ENCODE assay signal across 26 cellular contexts in the genomic region with DNA sequence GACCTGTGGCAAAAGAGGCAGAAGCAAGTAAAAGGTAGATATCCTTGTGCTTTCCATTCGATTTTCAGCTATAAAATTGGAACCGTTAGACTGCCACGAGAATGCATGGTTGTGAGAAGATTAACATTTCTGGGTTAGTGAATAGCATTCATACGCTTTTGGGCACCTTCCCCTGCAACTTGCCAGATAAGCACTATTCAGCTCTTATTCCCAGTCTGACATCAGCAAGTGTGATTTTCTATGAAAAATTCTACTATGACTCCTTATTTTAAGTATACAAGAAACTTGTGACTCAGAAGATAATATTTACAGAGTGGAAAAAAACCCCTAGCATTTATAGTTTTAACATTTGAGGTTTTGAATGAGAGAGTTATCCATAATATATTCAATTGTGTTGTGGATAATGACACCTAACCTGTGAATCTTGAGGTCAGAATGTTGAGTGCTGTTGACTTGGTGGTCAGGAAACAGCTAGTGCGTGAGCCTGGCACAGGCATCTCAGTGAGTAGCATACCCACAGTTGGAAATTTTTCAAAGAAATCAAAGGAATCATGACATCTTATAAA. TPM values are rescaled to one million over a fixed set of nuclear protein-coding genes. Genes with fewer than 3 reads are reported as not detected.
DNase-seq lines count a peak whose midpoint lies in the region; ATAC-seq and TF ChIP-seq lines count a peak whose summit lies in the region.
"Had no signal": no experiment of that assay in that cellular context is flagged by ENCODE, and none has a peak within 500 bp of the region (broad histone marks: within the 10 kb centered on the region; RNA-seq: fewer than 3 reads in every experiment).

No MANE protein-coding gene starts in this region.

- H3K27ac ChIP-seq in PC-3 (ENCODE audit: low read length) (peak overlapping the region; percentile 51), hepatocyte (no peak overlapping the region)
- H3K27ac ChIP-seq: colonic mucosa, esophagus squamous epithelium, gastrocnemius medialis, spleen, tibial artery had no signal

- H3K79me2 ChIP-seq in PC-3 (ENCODE audit: low read length) (no peaks in the 10 kb centered on the region), hepatocyte (peaks cover 18% of the 10 kb centered on the region)

- H3K27me3 ChIP-seq in PC-3 (ENCODE audit: low read length) (no peaks in the 10 kb centered on the region), hepatocyte (no peaks in the 10 kb centered on the region)
- H3K27me3 ChIP-seq: colonic mucosa, esophagus squamous epithelium, gastrocnemius medialis, spleen, tibial artery had no signal

- WGBS in hepatocyte (ENCODE audit: low lambda C conversion rate, missing lambda C conversion rate), result 83% methylated on average over 5 of the region's 5 CpGs

- TF ChIP-seq CTCF in PC-3 (conservative IDR thresholded peaks at IDR 0.05; ENCODE audit: low read depth, low read length), result no peak
- TF ChIP-seq CTCF in hepatocyte (IDR thresholded peaks at IDR 0.05; ENCODE audit: poor library complexity), result no peak

- CTCF ChIA-PET in PC-3 (lab: Charles Lee), result interaction anchor here (0.9 kb wide), 1 partner anchor 52 kb away, joined by 3 read pairs; no protein-coding TSS in a partner anchor

- POLR2A ChIA-PET in PC-3 (lab: Charles Lee; ENCODE audit: unreplicated experiment), result no interaction called here

- no peaks in the 10 kb centered on the region for H3K9me3 ChIP-seq in PC-3 (ENCODE audit: low read length)
- H3K9me3 ChIP-seq in hepatocyte (ENCODE audit: low read depth), result no peaks in the 10 kb centered on the region
- H3K9me3 ChIP-seq: BE2C, colonic mucosa, esophagus squamous epithelium, gastrocnemius medialis, spleen, tibial artery had no signal

- H3K9me2 ChIP-seq in PC-3 (replicated peaks; ENCODE audit: low read length) (no peaks in the 10 kb centered on the region), hepatocyte (replicated peaks; ENCODE audit: insufficient read depth) (no peaks in the 10 kb centered on the region)

- ATAC-seq in PC-3 (peak; percentile 68), left cardiac atrium (no peak)
- ATAC-seq: effector memory CD8-positive, alpha-beta T cell; gastrocnemius medialis; stimulated activated naive CD8-positive, alpha-beta T cell treated with anti-CD3 and anti-CD28 coated beads, Interleukin-15, Interleukin-2, amounts not matched to agents 100 U/mL and 50 U/mL, for 24 hours had no signal

- DNase-seq in PC-3 (peak; percentile 87), hepatocyte (ENCODE audit: low spot score) (no peak), left cardiac atrium (no peak), AG08396 (ENCODE audit: low spot score) (no peak)
- DNase-seq in stimulated activated CD4-positive, alpha-beta T cell treated with anti-CD3 and anti-CD28 coated beads, Interleukin-15, amount 100 ng/mL, for 24 hours, result no peak
- DNase-seq: activated CD4-positive, alpha-beta memory T cell treated with anti-CD3 and anti-CD28 coated beads, Interleukin-2, amount 10 ng/mL, durations not matched to agents 7 days and 5 days; activated effector memory CD4-positive, alpha-beta T cell treated with anti-CD3 and anti-CD28 coated beads, Interleukin-2, amount 50 U/mL, for 16 hours; BE2C; colonic mucosa; effector memory CD8-positive, alpha-beta T cell; esophagus squamous epithelium; gastrocnemius medialis; islet precursor cell; Karpas-422; NCI-H1092; NCI-H2029; NCI-H226; NCI-H748 treated with DMSO at 0.1 percent for 48 hours; occipital lobe; retina; spleen; stimulated activated CD4-positive, alpha-beta T cell treated with anti-CD3 and anti-CD28 coated beads, Interleukin-4, amount 100 ng/mL, for 24 hours; stimulated activated naive CD8-positive, alpha-beta T cell treated with anti-CD3 and anti-CD28 coated beads, Interleukin-15, Interleukin-2, amounts not matched to agents 100 U/mL and 50 U/mL, for 24 hours; T1000; tibial artery had no signal

- BruUV-seq in PC-3 (replicated peaks; lab: Mats Ljungman, UMichigan), result no TSS peak

- no peak overlapping the region for H3K9ac ChIP-seq in PC-3 (ENCODE audit: low read length)

- intact Hi-C loops in PC-3 (cut with micrococcal nuclease), result no loop called here
- intact Hi-C loops in left cardiac atrium (cut with DNase I), result no loop called here

- H2AFZ ChIP-seq in PC-3 (ENCODE audit: low read length) (no peak overlapping the region), hepatocyte (no peak overlapping the region)

- H3K36me3 ChIP-seq in PC-3 (ENCODE audit: low read depth, low read length) (no peaks in the 10 kb centered on the region), hepatocyte (replicated peaks; ENCODE audit: insufficient read depth, low read depth) (no peaks in the 10 kb centered on the region)
- H3K36me3 ChIP-seq: BE2C, colonic mucosa, esophagus squamous epithelium, gastrocnemius medialis, spleen, tibial artery had no signal

- H4K20me1 ChIP-seq in PC-3 (ENCODE audit: low read length), result no peaks in the 10 kb centered on the region
- no peaks in the 10 kb centered on the region for H4K20me1 ChIP-seq in hepatocyte (ENCODE audit: insufficient read depth, poor library complexity, severe bottlenecking)

- H3K4me3 ChIP-seq in PC-3 (ENCODE audit: low read length), result no peak overlapping the region
- H3K4me3 ChIP-seq in hepatocyte, result no peak overlapping the region
- H3K4me3 ChIP-seq: colonic mucosa, esophagus squamous epithelium, gastrocnemius medialis, spleen, tibial artery had no signal

- H3F3A ChIP-seq in PC-3 (ENCODE audit: low read length, unreplicated experiment), result no peaks in the 10 kb centered on the region

- H3K4me2 ChIP-seq in PC-3 (ENCODE audit: low read length), result peak overlapping the region; percentile 60
- H3K4me2 ChIP-seq in hepatocyte, result peak overlapping the region; percentile 67

- H3K4me1 ChIP-seq in PC-3 (ENCODE audit: insufficient read depth, low read length), result peaks cover 75% of the 10 kb centered on the region
- H3K4me1 ChIP-seq in hepatocyte (ENCODE audit: insufficient read depth), result no peaks in the 10 kb centered on the region
- H3K4me1 ChIP-seq: BE2C, colonic mucosa, esophagus squamous epithelium, gastrocnemius medialis, spleen, tibial artery had no signal

RNA-seq across cellular contexts. Expression of a gene that starts 3.9 kb away (rescaled TPM):
- total RNA-seq in PC-3 (2014; rRNA removed) (0.36 and 1.0 TPM in 2 replicates), hepatocyte (1,901 and 1,953 TPM in 2 replicates), left cardiac atrium (under 1 TPM; 0.21 to 0.32 TPM)
- 1,888 and 2,096 TPM in 2 replicates for polyA plus RNA-seq in hepatocyte
- total RNA-seq: activated CD4-positive, alpha-beta memory T cell treated with anti-CD3 and anti-CD28 coated beads, Interleukin-2, amount 10 ng/mL, durations not matched to agents 7 days and 5 days; esophagus squamous epithelium; HT-29 had no signal

RNA-seq across cellular contexts. Expression of a gene that starts 16.5 kb away (rescaled TPM):
- total RNA-seq in PC-3 (2014; rRNA removed) (41.7 and 51.7 TPM in 2 replicates), hepatocyte (63.9 and 67.3 TPM in 2 replicates), left cardiac atrium (10 to 100 TPM; 43.2 to 51.0 TPM)
- 54.4 and 60.0 TPM in 2 replicates for polyA plus RNA-seq in hepatocyte

RNA-seq across cellular contexts. Expression of a gene that starts 23.8 kb away (rescaled TPM):
- total RNA-seq in PC-3 (2014; rRNA removed) (not detected in 2 replicates), hepatocyte (1,189 and 1,239 TPM in 2 replicates), left cardiac atrium (under 1 TPM; 0.47 TPM)
- polyA plus RNA-seq in hepatocyte, result 446 and 579 TPM in 2 replicates
- total RNA-seq: activated CD4-positive, alpha-beta memory T cell treated with anti-CD3 and anti-CD28 coated beads, Interleukin-2, amount 10 ng/mL, durations not matched to agents 7 days and 5 days; esophagus squamous epithelium; HT-29 had no signal

RNA-seq across cellular contexts. Expression of a gene that starts 45.7 kb away (rescaled TPM):
- total RNA-seq in PC-3 (2014; rRNA removed), result not detected in 2 replicates
- total RNA-seq in hepatocyte, result 1,531 and 1,684 TPM in 2 replicates
- 1,125 and 1,415 TPM in 2 replicates for polyA plus RNA-seq in hepatocyte
- total RNA-seq in left cardiac atrium, result under 1 TPM; 0.24 to 0.42 TPM
- total RNA-seq: activated CD4-positive, alpha-beta memory T cell treated with anti-CD3 and anti-CD28 coated beads, Interleukin-2, amount 10 ng/mL, durations not matched to agents 7 days and 5 days; esophagus squamous epithelium; HT-29 had no signal

Comparison
In these comparisons a context has a peak if more than half of its experiments do, and no peak if none do; other contexts are left out.
1. RNA of a gene that starts 3.9 kb away (total RNA-seq): 1,901 to 1,953 TPM in hepatocyte; 0.36 to 1.0 TPM in PC-3 and 0.21 to 0.32 TPM in left cardiac atrium; every median in the first group is over 100 times any median in the second.
2. RNA of a gene that starts 23.8 kb away (total RNA-seq): 1,189 to 1,239 TPM in hepatocyte; 0.47 TPM in left cardiac atrium and not detected in PC-3; every median in the first group is over 100 times any median in the second.